11 cellular contexts compared by ENCODE assay signal in the genomic region with DNA sequence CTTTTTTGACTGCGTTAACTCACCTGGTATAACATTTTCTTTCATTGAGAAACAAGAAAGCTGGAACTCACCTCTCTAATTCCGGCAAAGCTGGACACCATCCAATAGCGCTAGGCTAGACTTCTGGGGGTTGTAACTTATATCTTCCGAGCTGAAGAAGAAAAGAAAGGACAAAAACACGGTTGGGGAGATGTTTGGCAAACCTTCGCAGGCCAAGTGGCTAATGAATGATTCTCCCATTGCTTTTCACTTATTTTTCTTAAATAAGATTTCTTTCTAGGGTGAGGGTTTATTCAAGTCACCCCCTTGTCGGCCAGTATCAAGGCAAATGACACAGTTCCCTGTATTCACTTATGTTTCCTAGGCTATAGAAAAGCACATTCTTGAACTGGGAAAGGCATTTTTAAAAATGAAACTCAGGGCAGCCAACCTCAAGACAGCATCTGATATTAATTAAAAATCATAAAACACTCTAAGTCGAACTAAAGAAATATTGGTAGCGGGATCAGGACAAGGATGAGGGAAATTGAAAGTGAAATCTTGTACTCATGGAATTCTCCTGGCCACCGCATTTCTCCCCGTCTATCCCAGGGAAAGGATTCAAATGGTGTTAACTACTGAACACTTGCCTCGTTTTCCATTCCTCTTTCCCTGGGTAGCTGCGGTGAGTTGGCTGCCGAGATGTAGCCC.
A peak's percentile ranks its signal among the peaks of the same experiment; 100 is the strongest.
DNase-seq lines count a peak whose midpoint lies in the region; ATAC-seq and TF ChIP-seq lines count a peak whose summit lies in the region.
"Had no signal": no experiment of that assay in that cellular context is flagged by ENCODE, and none has a peak within 500 bp of the region (broad histone marks: within the 10 kb centered on the region; RNA-seq: fewer than 3 reads in every experiment).

No MANE protein-coding gene starts in this region.

- no peaks in the 10 kb centered on the region for H3K27me3 ChIP-seq in right atrium auricular region
- no peaks in the 10 kb centered on the region for H3K27me3 ChIP-seq in sigmoid colon

- in situ Hi-C loops in GM13977 (cut with MboI; ENCODE audit: low pct_unique_long_range_greater_than_20kb, low sequenced_read_pairs, unreplicated experiment), result no loop called here

- no peak for TF ChIP-seq CTCF in AG10803 (conservative IDR thresholded peaks at IDR 0.05; ENCODE audit: low read length)
- no peak for TF ChIP-seq CTCF in right atrium auricular region (IDR thresholded peaks at IDR 0.05)
- TF ChIP-seq CTCF in sigmoid colon (IDR thresholded peaks at IDR 0.05), result no peak
- no peak for TF ChIP-seq CTCF in GM13977 (IDR thresholded peaks at IDR 0.05; ENCODE audit: extremely low read depth, insufficient read depth, missing control alignments)

- 15 to 62% methylated on average over 14 of the region's 14 CpGs for WGBS in sigmoid colon, 2 donors

- H3K36me3 ChIP-seq in right atrium auricular region (no peaks in the 10 kb centered on the region), sigmoid colon (no peaks in the 10 kb centered on the region)

- intact Hi-C loops in sigmoid colon (cut with DNase I), result no loop called here

- TF ChIP-seq POLR2A in sigmoid colon (IDR thresholded peaks at IDR 0.05), result no peak

- H3K4me1 ChIP-seq in right atrium auricular region, result no peaks in the 10 kb centered on the region
- H3K4me1 ChIP-seq in sigmoid colon, result peaks cover 0 to 8% (median 2%) of the 10 kb centered on the region in 4 donors

- no peak for TF ChIP-seq EP300 in sigmoid colon (IDR thresholded peaks at IDR 0.05)

- H3K27ac ChIP-seq in right atrium auricular region (peak overlapping the region; percentile 57 to 62), sigmoid colon (peak overlapping the region in 3 of 4 donors; percentile 34 to 42 (median 42))

- H3K9me3 ChIP-seq in right atrium auricular region (no peaks in the 10 kb centered on the region), sigmoid colon (no peaks in the 10 kb centered on the region)

- H3K4me3 ChIP-seq in AG10803 (ENCODE audit: low read length), result peak overlapping the region; percentile 59
- peak overlapping the region; percentile 26 to 38 for H3K4me3 ChIP-seq in right atrium auricular region
- peak overlapping the region; percentile 3 to 37 (median 23) for H3K4me3 ChIP-seq in sigmoid colon

- ATAC-seq in HG02763 (IDR thresholded peaks at IDR 0.05; ENCODE audit: unreplicated experiment), result no peak
- ATAC-seq: CD8-positive, alpha-beta T cell had no signal

- peak; percentile 68 for DNase-seq in AG10803 (ENCODE audit: low read depth)
- peak; percentile 15 for DNase-seq in astrocyte of the hippocampus (ENCODE audit: low read depth, low spot score)
- DNase-seq in right atrium auricular region (ENCODE audit: low spot score), result no peak
- no peak for DNase-seq in sigmoid colon
- DNase-seq in NCI-H1436 (lab: John Stamatoyannopoulos, UW), result no peak
- DNase-seq in stimulated activated CD4-positive, alpha-beta T cell treated with anti-CD3 and anti-CD28 coated beads, Interleukin-2, amount 100 ng/mL, for 48 hours, result no peak
- DNase-seq in GM13977 (ENCODE audit: low spot score), result no peak
- DNase-seq: CD8-positive, alpha-beta T cell; NCI-H187 treated with DMSO at 0.1 percent for 48 hours; T-helper 2 cell had no signal

Comparison
In these comparisons a context has a peak if more than half of its experiments do, and no peak if none do; other contexts are left out.
1. DNase-seq: peak in AG10803 (single experiment) and astrocyte of the hippocampus (single experiment); none in right atrium auricular region (single experiment), sigmoid colon (single experiment), NCI-H1436 (single experiment), stimulated activated CD4-positive, alpha-beta T cell treated with anti-CD3 and anti-CD28 coated beads, Interleukin-2, amount 100 ng/mL, for 48 hours (0 of 2) and GM13977 (single experiment).
2. Peak in every context shown above with its lines, with median percentiles within 50 percentile points of each other: H3K4me3 ChIP-seq.